ENCODE assay signal across 1 cellular context in the genomic region with DNA sequence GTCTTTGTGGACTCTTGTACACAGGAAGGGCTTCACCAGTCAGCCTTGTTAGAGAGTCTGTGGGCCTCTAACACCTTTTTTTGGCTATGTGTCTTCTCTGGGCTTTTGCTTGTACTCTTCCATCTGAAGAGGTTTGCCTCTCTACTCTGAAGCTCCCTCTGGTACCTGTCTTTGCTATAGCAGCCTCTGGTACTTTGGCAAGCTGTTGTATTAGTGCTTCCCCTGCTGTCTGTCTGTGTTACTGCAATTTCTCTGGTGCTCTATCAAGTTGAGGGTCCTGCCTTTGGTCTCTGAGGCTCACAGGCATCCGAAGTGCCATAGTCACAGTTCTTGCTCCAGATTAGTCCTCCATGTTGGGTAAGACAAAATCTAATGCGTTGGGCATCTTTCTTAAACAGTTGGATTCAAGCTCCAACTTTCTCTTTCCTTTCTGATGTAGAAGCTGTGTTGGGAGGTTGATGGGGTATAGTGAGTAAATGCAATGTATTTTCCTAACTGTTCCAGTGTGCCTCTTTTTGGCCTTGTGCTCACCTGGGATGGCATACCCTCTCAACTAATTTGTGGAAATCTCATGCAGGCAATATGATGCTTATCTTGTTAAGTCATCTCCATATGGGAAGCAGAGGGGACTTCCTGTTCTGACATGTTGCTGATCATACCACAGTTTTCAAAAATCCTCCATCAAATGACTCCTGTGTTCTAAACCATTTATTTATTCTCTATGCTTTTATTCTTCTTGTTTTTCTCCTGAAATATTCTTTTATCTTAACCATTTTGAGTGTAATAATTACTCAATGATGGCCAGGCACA.
TF ChIP-seq lines count a peak whose summit lies in the region.

No MANE protein-coding gene starts in this region.

TF ChIP-seq in HCT116, 20 proteins besides CTCF, POLR2A, EP300 and RAD21 (continued from another document):
- no peak for TF ChIP-seq EGR1 (IDR thresholded peaks at IDR 0.05; ENCODE audit: low read depth)
